In the genomic region with DNA sequence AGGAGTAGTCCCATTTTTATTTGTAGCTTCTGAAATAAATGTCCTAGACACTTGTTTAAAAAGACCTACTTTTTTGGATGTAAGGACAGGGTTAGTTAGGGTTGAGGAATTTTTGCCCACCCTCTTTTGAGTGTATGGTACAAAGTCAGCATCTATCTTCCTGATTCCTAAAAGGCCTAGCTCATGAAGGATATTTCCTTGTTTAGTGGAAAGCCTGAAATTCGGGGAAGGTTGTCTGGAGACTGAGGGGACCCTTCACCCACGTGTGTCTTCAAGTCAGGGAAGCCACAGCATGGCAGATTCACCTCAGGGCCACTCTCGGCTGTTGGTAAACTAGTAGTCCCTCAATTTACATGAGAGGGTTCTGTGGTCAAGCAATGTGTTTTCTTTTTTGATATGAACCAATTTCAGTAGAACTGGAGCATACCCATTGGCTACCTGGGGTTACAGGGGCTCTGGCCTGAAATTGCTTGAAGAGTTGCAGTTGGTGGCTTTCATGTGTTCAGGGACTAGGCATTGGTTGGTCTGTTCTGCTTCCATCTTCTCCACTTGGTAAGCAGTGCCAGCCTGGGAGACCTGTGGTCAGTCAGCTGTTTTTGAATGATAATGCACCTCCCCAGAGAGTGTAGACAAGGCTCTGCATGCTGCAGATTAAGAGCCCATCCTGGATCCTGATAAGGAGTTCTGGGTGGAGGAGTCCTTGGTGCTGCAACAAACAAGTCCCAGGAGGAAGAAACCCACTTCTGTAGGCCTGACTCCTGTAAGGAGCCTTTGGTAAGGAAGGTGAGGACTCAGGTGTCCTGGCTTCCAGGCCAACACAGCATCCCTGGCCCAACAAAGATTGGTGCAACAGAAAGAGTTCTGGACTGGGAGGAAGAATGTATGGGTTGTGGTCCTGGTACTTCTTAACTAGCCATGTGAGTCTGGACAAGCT, we compare ENCODE assay signal across 1 cellular context.
TF ChIP-seq lines count a peak whose summit lies in the region.

No MANE protein-coding gene starts in this region.

TF ChIP-seq in K562, 482 proteins besides CTCF, POLR2A, EP300 and RAD21 (continued from another document and continues in another):
- TF ChIP-seq ZNF274 (IDR thresholded peaks at IDR 0.05; ENCODE audit: borderline replicate concordance, low read depth, low read length) (peak; percentile 76; the same call in 1 of the 2 replicates), ZNF354B (CRISPR knock-in tag; IDR thresholded peaks at IDR 0.05) (no peak), HDAC3 (IDR thresholded peaks at IDR 0.05; ENCODE audit: borderline replicate concordance, partially characterized antibody) (peak; percentile 94), GATA2 (CRISPR knock-in tag; IDR thresholded peaks at IDR 0.05) (peak; percentile 99), ZNF41 (CRISPR knock-in tag; conservative IDR thresholded peaks at IDR 0.05) (peak; percentile 25; the same call in 1 of the 2 replicates), BHLHE40 (IDR thresholded peaks at IDR 0.05; ENCODE audit: low read length) (peak; percentile 85), TCF7 (IDR thresholded peaks at IDR 0.05; ENCODE audit: borderline replicate concordance) (peak; percentile 82; the same call in 1 of the 2 replicates), ZBTB17 (CRISPR knock-in tag; IDR thresholded peaks at IDR 0.05) (peak; percentile 64; the same call in 1 of the 2 replicates), MXI1 (IDR thresholded peaks at IDR 0.05; ENCODE audit: low read depth, low read length) (peak; percentile 65; the same call in 1 of the 2 replicates), CREM (IDR thresholded peaks at IDR 0.05; ENCODE audit: low read depth) (peak; percentile 77), NCOR1 (IDR thresholded peaks at IDR 0.05) (peak; percentile 98), LEF1 (IDR thresholded peaks at IDR 0.05) (peak; percentile 76; the same call in 1 of the 2 replicates), NR2C2 (CRISPR knock-in tag; IDR thresholded peaks at IDR 0.05) (no peak), NR2C2 (tag; IDR thresholded peaks at IDR 0.05) (no peak), SP2 (IDR thresholded peaks at IDR 0.05; ENCODE audit: extremely low read depth, low read depth, low read length, poor library complexity, severe bottlenecking) (no peak), PHTF2 (CRISPR knock-in tag; IDR thresholded peaks at IDR 0.05) (no peak), CSDE1 (IDR thresholded peaks at IDR 0.05) (no peak), ZNF263 (CRISPR knock-in tag; IDR thresholded peaks at IDR 0.05; ENCODE audit: borderline replicate concordance) (peak; percentile 67; the same call in 1 of the 2 replicates), KLF1 (tag; IDR thresholded peaks at IDR 0.05) (peak; percentile 37; the same call in 1 of the 2 replicates), THRAP3 (IDR thresholded peaks at IDR 0.05; ENCODE audit: borderline replicate concordance) (no peak), HNRNPL (IDR thresholded peaks at IDR 0.05; ENCODE audit: low read depth, low read length) (0 out of 2 replicates have a peak, but pooled peaks have one; percentile 58), MAFK (IDR thresholded peaks at IDR 0.05; ENCODE audit: low read length) (peak; percentile 21; the same call in 1 of the 2 replicates), CREB1 (IDR thresholded peaks at IDR 0.05) (peak; percentile 72; the same call in 1 of the 2 replicates), CREB1 (CRISPR knock-in tag; IDR thresholded peaks at IDR 0.05) (no peak), RCOR1 (IDR thresholded peaks at IDR 0.05; ENCODE audit: borderline replicate concordance in 1 of 2, low read depth in 2 of 2, low read length in 2 of 2) (peak; percentile 98 to 99), U2AF2 (optimal IDR thresholded peaks at IDR 0.05; ENCODE audit: low read depth, low read length) (no peak), CTBP1 (IDR thresholded peaks at IDR 0.05; ENCODE audit: borderline replicate concordance) (peak; percentile 98), ZNF445 (CRISPR knock-in tag; IDR thresholded peaks at IDR 0.05; ENCODE audit: low read depth) (no peak), ZNF197 (CRISPR knock-in tag; IDR thresholded peaks at IDR 0.05; ENCODE audit: low read depth) (peak; percentile 90), BRD4 (IDR thresholded peaks at IDR 0.05) (no peak)
- TF ChIP-seq, protein P1, sequence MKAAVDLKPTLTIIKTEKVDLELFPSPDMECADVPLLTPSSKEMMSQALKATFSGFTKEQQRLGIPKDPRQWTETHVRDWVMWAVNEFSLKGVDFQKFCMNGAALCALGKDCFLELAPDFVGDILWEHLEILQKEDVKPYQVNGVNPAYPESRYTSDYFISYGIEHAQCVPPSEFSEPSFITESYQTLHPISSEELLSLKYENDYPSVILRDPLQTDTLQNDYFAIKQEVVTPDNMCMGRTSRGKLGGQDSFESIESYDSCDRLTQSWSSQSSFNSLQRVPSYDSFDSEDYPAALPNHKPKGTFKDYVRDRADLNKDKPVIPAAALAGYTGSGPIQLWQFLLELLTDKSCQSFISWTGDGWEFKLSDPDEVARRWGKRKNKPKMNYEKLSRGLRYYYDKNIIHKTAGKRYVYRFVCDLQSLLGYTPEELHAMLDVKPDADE (conservative IDR thresholded peaks at IDR 0.05; ENCODE audit: control insufficient read depth, low read depth, low read length) = peak; percentile 84; the same call in 1 of the 2 replicates
- TF ChIP-seq, protein P2, sequence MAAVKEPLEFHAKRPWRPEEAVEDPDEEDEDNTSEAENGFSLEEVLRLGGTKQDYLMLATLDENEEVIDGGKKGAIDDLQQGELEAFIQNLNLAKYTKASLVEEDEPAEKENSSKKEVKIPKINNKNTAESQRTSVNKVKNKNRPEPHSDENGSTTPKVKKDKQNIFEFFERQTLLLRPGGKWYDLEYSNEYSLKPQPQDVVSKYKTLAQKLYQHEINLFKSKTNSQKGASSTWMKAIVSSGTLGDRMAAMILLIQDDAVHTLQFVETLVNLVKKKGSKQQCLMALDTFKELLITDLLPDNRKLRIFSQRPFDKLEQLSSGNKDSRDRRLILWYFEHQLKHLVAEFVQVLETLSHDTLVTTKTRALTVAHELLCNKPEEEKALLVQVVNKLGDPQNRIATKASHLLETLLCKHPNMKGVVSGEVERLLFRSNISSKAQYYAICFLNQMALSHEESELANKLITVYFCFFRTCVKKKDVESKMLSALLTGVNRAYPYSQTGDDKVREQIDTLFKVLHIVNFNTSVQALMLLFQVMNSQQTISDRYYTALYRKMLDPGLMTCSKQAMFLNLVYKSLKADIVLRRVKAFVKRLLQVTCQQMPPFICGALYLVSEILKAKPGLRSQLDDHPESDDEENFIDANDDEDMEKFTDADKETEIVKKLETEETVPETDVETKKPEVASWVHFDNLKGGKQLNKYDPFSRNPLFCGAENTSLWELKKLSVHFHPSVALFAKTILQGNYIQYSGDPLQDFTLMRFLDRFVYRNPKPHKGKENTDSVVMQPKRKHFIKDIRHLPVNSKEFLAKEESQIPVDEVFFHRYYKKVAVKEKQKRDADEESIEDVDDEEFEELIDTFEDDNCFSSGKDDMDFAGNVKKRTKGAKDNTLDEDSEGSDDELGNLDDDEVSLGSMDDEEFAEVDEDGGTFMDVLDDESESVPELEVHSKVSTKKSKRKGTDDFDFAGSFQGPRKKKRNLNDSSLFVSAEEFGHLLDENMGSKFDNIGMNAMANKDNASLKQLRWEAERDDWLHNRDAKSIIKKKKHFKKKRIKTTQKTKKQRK (IDR thresholded peaks at IDR 0.05; ENCODE audit: borderline replicate concordance, low read depth, low read length) = no peak
- TF ChIP-seq, protein P3, sequence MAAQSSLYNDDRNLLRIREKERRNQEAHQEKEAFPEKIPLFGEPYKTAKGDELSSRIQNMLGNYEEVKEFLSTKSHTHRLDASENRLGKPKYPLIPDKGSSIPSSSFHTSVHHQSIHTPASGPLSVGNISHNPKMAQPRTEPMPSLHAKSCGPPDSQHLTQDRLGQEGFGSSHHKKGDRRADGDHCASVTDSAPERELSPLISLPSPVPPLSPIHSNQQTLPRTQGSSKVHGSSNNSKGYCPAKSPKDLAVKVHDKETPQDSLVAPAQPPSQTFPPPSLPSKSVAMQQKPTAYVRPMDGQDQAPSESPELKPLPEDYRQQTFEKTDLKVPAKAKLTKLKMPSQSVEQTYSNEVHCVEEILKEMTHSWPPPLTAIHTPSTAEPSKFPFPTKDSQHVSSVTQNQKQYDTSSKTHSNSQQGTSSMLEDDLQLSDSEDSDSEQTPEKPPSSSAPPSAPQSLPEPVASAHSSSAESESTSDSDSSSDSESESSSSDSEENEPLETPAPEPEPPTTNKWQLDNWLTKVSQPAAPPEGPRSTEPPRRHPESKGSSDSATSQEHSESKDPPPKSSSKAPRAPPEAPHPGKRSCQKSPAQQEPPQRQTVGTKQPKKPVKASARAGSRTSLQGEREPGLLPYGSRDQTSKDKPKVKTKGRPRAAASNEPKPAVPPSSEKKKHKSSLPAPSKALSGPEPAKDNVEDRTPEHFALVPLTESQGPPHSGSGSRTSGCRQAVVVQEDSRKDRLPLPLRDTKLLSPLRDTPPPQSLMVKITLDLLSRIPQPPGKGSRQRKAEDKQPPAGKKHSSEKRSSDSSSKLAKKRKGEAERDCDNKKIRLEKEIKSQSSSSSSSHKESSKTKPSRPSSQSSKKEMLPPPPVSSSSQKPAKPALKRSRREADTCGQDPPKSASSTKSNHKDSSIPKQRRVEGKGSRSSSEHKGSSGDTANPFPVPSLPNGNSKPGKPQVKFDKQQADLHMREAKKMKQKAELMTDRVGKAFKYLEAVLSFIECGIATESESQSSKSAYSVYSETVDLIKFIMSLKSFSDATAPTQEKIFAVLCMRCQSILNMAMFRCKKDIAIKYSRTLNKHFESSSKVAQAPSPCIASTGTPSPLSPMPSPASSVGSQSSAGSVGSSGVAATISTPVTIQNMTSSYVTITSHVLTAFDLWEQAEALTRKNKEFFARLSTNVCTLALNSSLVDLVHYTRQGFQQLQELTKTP (IDR thresholded peaks at IDR 0.05; ENCODE audit: low read depth in 1 of 2, partially characterized antibody in 2 of 2) = peak in 1 of 2 experiments; percentile 85
- TF ChIP-seq, protein P4, sequence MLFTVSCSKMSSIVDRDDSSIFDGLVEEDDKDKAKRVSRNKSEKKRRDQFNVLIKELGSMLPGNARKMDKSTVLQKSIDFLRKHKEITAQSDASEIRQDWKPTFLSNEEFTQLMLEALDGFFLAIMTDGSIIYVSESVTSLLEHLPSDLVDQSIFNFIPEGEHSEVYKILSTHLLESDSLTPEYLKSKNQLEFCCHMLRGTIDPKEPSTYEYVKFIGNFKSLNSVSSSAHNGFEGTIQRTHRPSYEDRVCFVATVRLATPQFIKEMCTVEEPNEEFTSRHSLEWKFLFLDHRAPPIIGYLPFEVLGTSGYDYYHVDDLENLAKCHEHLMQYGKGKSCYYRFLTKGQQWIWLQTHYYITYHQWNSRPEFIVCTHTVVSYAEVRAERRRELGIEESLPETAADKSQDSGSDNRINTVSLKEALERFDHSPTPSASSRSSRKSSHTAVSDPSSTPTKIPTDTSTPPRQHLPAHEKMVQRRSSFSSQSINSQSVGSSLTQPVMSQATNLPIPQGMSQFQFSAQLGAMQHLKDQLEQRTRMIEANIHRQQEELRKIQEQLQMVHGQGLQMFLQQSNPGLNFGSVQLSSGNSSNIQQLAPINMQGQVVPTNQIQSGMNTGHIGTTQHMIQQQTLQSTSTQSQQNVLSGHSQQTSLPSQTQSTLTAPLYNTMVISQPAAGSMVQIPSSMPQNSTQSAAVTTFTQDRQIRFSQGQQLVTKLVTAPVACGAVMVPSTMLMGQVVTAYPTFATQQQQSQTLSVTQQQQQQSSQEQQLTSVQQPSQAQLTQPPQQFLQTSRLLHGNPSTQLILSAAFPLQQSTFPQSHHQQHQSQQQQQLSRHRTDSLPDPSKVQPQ (CRISPR knock-in tag; IDR thresholded peaks at IDR 0.05; ENCODE audit: borderline replicate concordance) = peak; percentile 8; the same call in 1 of the 2 replicates
- TF ChIP-seq, protein P5, sequence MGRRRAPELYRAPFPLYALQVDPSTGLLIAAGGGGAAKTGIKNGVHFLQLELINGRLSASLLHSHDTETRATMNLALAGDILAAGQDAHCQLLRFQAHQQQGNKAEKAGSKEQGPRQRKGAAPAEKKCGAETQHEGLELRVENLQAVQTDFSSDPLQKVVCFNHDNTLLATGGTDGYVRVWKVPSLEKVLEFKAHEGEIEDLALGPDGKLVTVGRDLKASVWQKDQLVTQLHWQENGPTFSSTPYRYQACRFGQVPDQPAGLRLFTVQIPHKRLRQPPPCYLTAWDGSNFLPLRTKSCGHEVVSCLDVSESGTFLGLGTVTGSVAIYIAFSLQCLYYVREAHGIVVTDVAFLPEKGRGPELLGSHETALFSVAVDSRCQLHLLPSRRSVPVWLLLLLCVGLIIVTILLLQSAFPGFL (CRISPR knock-in tag; IDR thresholded peaks at IDR 0.05) = no peak
- TF ChIP-seq, protein P6, sequence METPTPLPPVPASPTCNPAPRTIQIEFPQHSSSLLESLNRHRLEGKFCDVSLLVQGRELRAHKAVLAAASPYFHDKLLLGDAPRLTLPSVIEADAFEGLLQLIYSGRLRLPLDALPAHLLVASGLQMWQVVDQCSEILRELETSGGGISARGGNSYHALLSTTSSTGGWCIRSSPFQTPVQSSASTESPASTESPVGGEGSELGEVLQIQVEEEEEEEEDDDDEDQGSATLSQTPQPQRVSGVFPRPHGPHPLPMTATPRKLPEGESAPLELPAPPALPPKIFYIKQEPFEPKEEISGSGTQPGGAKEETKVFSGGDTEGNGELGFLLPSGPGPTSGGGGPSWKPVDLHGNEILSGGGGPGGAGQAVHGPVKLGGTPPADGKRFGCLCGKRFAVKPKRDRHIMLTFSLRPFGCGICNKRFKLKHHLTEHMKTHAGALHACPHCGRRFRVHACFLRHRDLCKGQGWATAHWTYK (CRISPR knock-in tag; IDR thresholded peaks at IDR 0.05) = peak; percentile 82
- TF ChIP-seq, protein P7, sequence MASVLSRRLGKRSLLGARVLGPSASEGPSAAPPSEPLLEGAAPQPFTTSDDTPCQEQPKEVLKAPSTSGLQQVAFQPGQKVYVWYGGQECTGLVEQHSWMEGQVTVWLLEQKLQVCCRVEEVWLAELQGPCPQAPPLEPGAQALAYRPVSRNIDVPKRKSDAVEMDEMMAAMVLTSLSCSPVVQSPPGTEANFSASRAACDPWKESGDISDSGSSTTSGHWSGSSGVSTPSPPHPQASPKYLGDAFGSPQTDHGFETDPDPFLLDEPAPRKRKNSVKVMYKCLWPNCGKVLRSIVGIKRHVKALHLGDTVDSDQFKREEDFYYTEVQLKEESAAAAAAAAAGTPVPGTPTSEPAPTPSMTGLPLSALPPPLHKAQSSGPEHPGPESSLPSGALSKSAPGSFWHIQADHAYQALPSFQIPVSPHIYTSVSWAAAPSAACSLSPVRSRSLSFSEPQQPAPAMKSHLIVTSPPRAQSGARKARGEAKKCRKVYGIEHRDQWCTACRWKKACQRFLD (CRISPR knock-in tag; IDR thresholded peaks at IDR 0.05) = peak; percentile 97
- TF ChIP-seq, protein P8, sequence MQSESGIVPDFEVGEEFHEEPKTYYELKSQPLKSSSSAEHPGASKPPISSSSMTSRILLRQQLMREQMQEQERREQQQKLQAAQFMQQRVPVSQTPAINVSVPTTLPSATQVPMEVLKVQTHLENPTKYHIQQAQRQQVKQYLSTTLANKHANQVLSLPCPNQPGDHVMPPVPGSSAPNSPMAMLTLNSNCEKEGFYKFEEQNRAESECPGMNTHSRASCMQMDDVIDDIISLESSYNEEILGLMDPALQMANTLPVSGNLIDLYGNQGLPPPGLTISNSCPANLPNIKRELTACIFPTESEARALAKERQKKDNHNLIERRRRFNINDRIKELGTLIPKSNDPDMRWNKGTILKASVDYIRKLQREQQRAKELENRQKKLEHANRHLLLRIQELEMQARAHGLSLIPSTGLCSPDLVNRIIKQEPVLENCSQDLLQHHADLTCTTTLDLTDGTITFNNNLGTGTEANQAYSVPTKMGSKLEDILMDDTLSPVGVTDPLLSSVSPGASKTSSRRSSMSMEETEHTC (IDR thresholded peaks at IDR 0.05) = peak; percentile 84; the same call in 1 of the 2 replicates
